Comparison of ENCODE assay signal across 2 cellular contexts in genomic region chr6:26104457-26105108, GRCh38.
TF ChIP-seq lines count a peak whose summit lies in the region.

No MANE protein-coding gene starts in this region.

TF ChIP-seq in GM12878, 131 proteins besides CTCF, POLR2A, EP300 and RAD21 (continued from another document):
- TF ChIP-seq ZBTB33 (IDR thresholded peaks at IDR 0.05) (0 out of 2 replicates have a peak, but pooled peaks have one; percentile 64), CHD1 (IDR thresholded peaks at IDR 0.05; ENCODE audit: low read depth, low read length) (peak; percentile 21; the same call in 1 of the 2 replicates)

TF ChIP-seq in HepG2, 621 proteins besides CTCF, POLR2A, EP300 and RAD21 (continued from another document and continues in another):
- TF ChIP-seq MLXIP (CRISPR knock-in tag; IDR thresholded peaks at IDR 0.05; ENCODE audit: borderline replicate concordance) (peak; percentile 19; the same call in 1 of the 2 replicates), REPIN1 (CRISPR knock-in tag; IDR thresholded peaks at IDR 0.05; ENCODE audit: borderline replicate concordance, low read depth) (peak; percentile 45; the same call in 1 of the 2 replicates), ELF3 (CRISPR knock-in tag; IDR thresholded peaks at IDR 0.05) (peak; percentile 52; the same call in 1 of the 2 replicates), ZBTB4 (CRISPR knock-in tag; IDR thresholded peaks at IDR 0.05; ENCODE audit: borderline replicate concordance) (peak; percentile 69; the same call in 1 of the 2 replicates), ZNF407 (CRISPR knock-in tag; IDR thresholded peaks at IDR 0.05; ENCODE audit: not compliant biosample characterization) (peak; percentile 60), HNF4A (CRISPR knock-in tag; IDR thresholded peaks at IDR 0.05) (peak; percentile 94), ZNF317 (CRISPR knock-in tag; IDR thresholded peaks at IDR 0.05) (no peak), LRRFIP1 (CRISPR knock-in tag; conservative IDR thresholded peaks at IDR 0.05) (no peak), ARNTL (CRISPR knock-in tag; IDR thresholded peaks at IDR 0.05) (peak; percentile 80), NONO (IDR thresholded peaks at IDR 0.05) (no peak), NONO (CRISPR knock-in tag; conservative IDR thresholded peaks at IDR 0.05) (no peak), SP2 (CRISPR knock-in tag; IDR thresholded peaks at IDR 0.05) (no peak), BHLHE40 (IDR thresholded peaks at IDR 0.05; ENCODE audit: low read length) (peak; percentile 82), TBX3 (IDR thresholded peaks at IDR 0.05; ENCODE audit: borderline replicate concordance) (peak; percentile 72), NR2C2 (CRISPR knock-in tag; IDR thresholded peaks at IDR 0.05; ENCODE audit: borderline replicate concordance) (peak; percentile 19; the same call in 1 of the 2 replicates), GMEB1 (CRISPR knock-in tag; IDR thresholded peaks at IDR 0.05; ENCODE audit: borderline replicate concordance) (no peak), ZNF547 (CRISPR knock-in tag; IDR thresholded peaks at IDR 0.05) (0 out of 2 replicates have a peak, but pooled peaks have one; percentile 13), STAT6 (CRISPR knock-in tag; IDR thresholded peaks at IDR 0.05; ENCODE audit: borderline replicate concordance) (no peak), SIN3A (IDR thresholded peaks at IDR 0.05; ENCODE audit: borderline replicate concordance, low read depth, low read length) (no peak), NR2F1 (CRISPR knock-in tag; IDR thresholded peaks at IDR 0.05) (peak; percentile 90 to 96), ZNF235 (CRISPR knock-in tag; IDR thresholded peaks at IDR 0.05; ENCODE audit: borderline replicate concordance) (no peak), THAP7 (CRISPR knock-in tag; IDR thresholded peaks at IDR 0.05) (no peak), MIXL1 (CRISPR knock-in tag; IDR thresholded peaks at IDR 0.05) (peak; percentile 80; the same call in 1 of the 2 replicates), PHF21A (CRISPR knock-in tag; IDR thresholded peaks at IDR 0.05) (peak; percentile 72; the same call in 1 of the 2 replicates), ZFX (CRISPR knock-in tag; IDR thresholded peaks at IDR 0.05; ENCODE audit: low read depth) (peak; percentile 31), ZNF770 (CRISPR knock-in tag; IDR thresholded peaks at IDR 0.05) (0 out of 2 replicates have a peak, but pooled peaks have one; percentile 13), ZNF816 (CRISPR knock-in tag; IDR thresholded peaks at IDR 0.05; ENCODE audit: borderline replicate concordance) (peak; percentile 39; the same call in 1 of the 2 replicates), NFYB (CRISPR knock-in tag; IDR thresholded peaks at IDR 0.05) (peak; percentile 81)
